12 cellular contexts compared by ENCODE assay signal in the genomic region with DNA sequence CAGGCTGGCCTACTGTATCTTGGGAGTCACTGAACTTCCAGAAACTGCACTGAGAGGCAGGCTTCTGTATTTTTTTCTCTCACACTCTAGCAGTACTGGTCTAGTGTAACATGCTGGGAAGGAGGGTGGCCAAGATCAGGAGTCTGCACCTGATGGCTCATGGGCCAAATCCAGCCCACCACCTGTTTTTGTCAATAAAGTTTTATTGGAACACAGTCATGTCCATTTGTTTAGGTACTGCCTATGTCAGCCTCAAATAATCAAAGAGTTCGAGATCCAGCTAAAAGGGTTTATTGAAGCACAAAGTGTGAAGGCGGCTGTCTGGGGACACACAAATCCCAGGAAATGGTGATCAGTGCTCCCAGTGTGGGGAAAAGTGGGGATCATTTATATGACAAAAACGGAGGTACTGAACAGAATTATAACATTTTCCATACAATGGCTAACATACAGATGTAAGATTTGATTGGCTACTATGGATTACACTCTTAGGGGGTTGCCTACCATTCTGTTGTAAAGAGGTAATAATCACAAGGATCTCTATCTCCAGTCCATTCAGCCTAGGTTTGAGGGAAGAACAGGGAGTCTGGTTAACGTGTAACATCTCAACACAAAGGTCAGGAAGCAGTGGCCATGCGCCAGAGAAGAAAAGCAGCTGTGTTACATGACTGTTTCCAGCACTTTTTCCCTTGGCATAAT.
DNase-seq lines count a peak whose midpoint lies in the region; ATAC-seq and TF ChIP-seq lines count a peak whose summit lies in the region.
"Had no signal": no experiment of that assay in that cellular context is flagged by ENCODE, and none has a peak within 500 bp of the region (broad histone marks: within the 10 kb centered on the region; RNA-seq: fewer than 3 reads in every experiment).

No MANE protein-coding gene starts in this region.

- peak; percentile 29 for DNase-seq in kidney tubule cell (ENCODE audit: low spot score)
- no peak for DNase-seq in NCI-H1436 (lab: John Stamatoyannopoulos, UW)
- DNase-seq: 8988T, adrenal gland, EL, HCEC 1CT, Kasumi-1, NCI-H1694, spleen had no signal

- TF ChIP-seq CTCF in 22Rv1 (IDR thresholded peaks at IDR 0.05): no peak

- no peak for ATAC-seq in HG02981 (IDR thresholded peaks at IDR 0.05; ENCODE audit: unreplicated experiment)

- H3K27ac ChIP-seq in 22Rv1: peak overlapping the region; percentile 14; the same call in 1 of the 2 replicates
- H3K27ac ChIP-seq: adrenal gland, SK-N-MC, spleen had no signal
